Comparison of ENCODE assay signal across 19 cellular contexts in genomic region chr2:102239344-102239743, GRCh38. TPM values are rescaled to one million over a fixed set of nuclear protein-coding genes. Genes with fewer than 3 reads are reported as not detected.
DNase-seq lines count a peak whose midpoint lies in the region; ATAC-seq and TF ChIP-seq lines count a peak whose summit lies in the region.
"Had no signal": no experiment of that assay in that cellular context is flagged by ENCODE, and none has a peak within 500 bp of the region (broad histone marks: within the 10 kb centered on the region; RNA-seq: fewer than 3 reads in every experiment).

No MANE protein-coding gene starts in this region.

- H2BK12ac ChIP-seq in trophoblast cell (ENCODE audit: low read length) = no peak overlapping the region

- peaks cover 34% of the 10 kb centered on the region for H3K4me1 Mint-ChIP-seq in activated naive CD4-positive, alpha-beta T cell treated with anti-CD3 and anti-CD28 coated beads, Interleukin-2, amount 50 U/mL, for 24 hours
- H3K4me1 Mint-ChIP-seq in HFFc6 (ENCODE audit: low read depth) = peaks cover 41% of the 10 kb centered on the region
- H3K4me1 Mint-ChIP-seq in dendritic cell treated with granulocyte-macrophage colony-stimulating factor and Interleukin-4, amounts not matched to agents 40 ng/mL and 50 ng/mL, for 4 days (ENCODE audit: low read depth) = peaks cover 43% of the 10 kb centered on the region
- peaks cover 28 to 43% of the 10 kb centered on the region in 2 donors for H3K4me1 Mint-ChIP-seq in stimulated activated naive B cell treated with anti-CD40 and anti-IgM and Interleukin-4, amounts not matched to agents 10 μg/mL and 1 μg/mL and 100 μg/mL, for 72 hours

- no peak overlapping the region for H4K12ac ChIP-seq in trophoblast cell (ENCODE audit: low read depth, low read length)

- no peaks in the 10 kb centered on the region for H3K36me3 Mint-ChIP-seq in activated naive CD4-positive, alpha-beta T cell treated with anti-CD3 and anti-CD28 coated beads, Interleukin-2, amount 50 U/mL, for 24 hours
- H3K36me3 Mint-ChIP-seq in HFFc6 (ENCODE audit: low read depth) = no peaks in the 10 kb centered on the region
- peaks cover 9% of the 10 kb centered on the region for H3K36me3 Mint-ChIP-seq in dendritic cell treated with granulocyte-macrophage colony-stimulating factor and Interleukin-4, amounts not matched to agents 40 ng/mL and 50 ng/mL, for 4 days (ENCODE audit: low read depth)
- H3K36me3 Mint-ChIP-seq in stimulated activated naive B cell treated with anti-CD40 and anti-IgM and Interleukin-4, amounts not matched to agents 10 μg/mL and 1 μg/mL and 100 μg/mL, for 72 hours = peaks cover 0 to 3% of the 10 kb centered on the region in 2 donors
- H3K36me3 Mint-ChIP-seq: IgD-negative memory B cell had no signal

- no CpG with 5 or more reads among the region's 7 CpGs for WGBS in trophoblast cell (ENCODE audit: extremely low coverage, insufficient coverage, insufficient read length)

- peaks cover 3% of the 10 kb centered on the region for H3K79me1 ChIP-seq in trophoblast cell (ENCODE audit: low read length)

- H2BK5ac ChIP-seq in trophoblast cell (ENCODE audit: low read depth, low read length, poor library complexity) = no peak overlapping the region

- no peak for TF ChIP-seq CTCF in HFFc6 (IDR thresholded peaks at IDR 0.05)

- H3K27me3 ChIP-seq in trophoblast cell (ENCODE audit: insufficient read depth, low read length) = no peaks in the 10 kb centered on the region
- H3K27me3 ChIP-seq: ovary had no signal

- H3K9ac ChIP-seq in trophoblast cell (ENCODE audit: low read length) = no peak overlapping the region

- intact Hi-C loops in dendritic cell treated with granulocyte-macrophage colony-stimulating factor and Interleukin-4, amounts not matched to agents 40 ng/mL and 50 ng/mL, for 4 days (cut with micrococcal nuclease) = no loop called here

- no peak overlapping the region for H4K91ac ChIP-seq in trophoblast cell (ENCODE audit: low read depth, low read length)

- no peak overlapping the region for H3K4ac ChIP-seq in trophoblast cell (ENCODE audit: low read depth, low read length)

- no peaks in the 10 kb centered on the region for H3K79me2 ChIP-seq in trophoblast cell (ENCODE audit: control insufficient read depth, insufficient read depth, low read length, poor library complexity)

- H3K14ac ChIP-seq in trophoblast cell (ENCODE audit: low read length) = no peak overlapping the region

- no peak overlapping the region for H3K18ac ChIP-seq in trophoblast cell (ENCODE audit: low read length)

- no peaks in the 10 kb centered on the region for H3K36me3 ChIP-seq in trophoblast cell (ENCODE audit: control insufficient read depth in 1 of 2, insufficient read depth in 2 of 2, low read length in 2 of 2)
- H3K36me3 ChIP-seq: HAP-1, ovary had no signal

- DNase-seq in activated naive CD4-positive, alpha-beta T cell treated with anti-CD3 and anti-CD28 coated beads, Interleukin-2, amount 50 U/mL, for 16 hours = no peak
- DNase-seq in HFFc6 (no peak), superior temporal gyrus (ENCODE audit: extremely low spot score) (no peak), trophoblast cell (no peak), mucosa of gallbladder (ENCODE audit: low spot score) (no peak)
- no peak for DNase-seq in stimulated activated naive B cell treated with anti-CD40 and anti-IgM and Interleukin-4, amounts not matched to agents 10 μg/mL and 1 μg/mL and 100 μg/mL, for 72 hours
- DNase-seq: activated CD4-positive, alpha-beta T cell treated with anti-CD3 and anti-CD28 coated beads, Interleukin-2, amount 50 U/mL, for 1 hour; anterior cingulate cortex; effector CD4-positive, alpha-beta T cell; NCI-H1436 treated with DMSO at 0.1 percent for 48 hours; NCI-H526; ovary; SHP77 had no signal

- H3K27ac Mint-ChIP-seq in activated naive CD4-positive, alpha-beta T cell treated with anti-CD3 and anti-CD28 coated beads, Interleukin-2, amount 50 U/mL, for 24 hours = peak overlapping the region; percentile 89
- H3K27ac Mint-ChIP-seq in HFFc6 = peak overlapping the region; percentile 54
- H3K27ac Mint-ChIP-seq in dendritic cell treated with granulocyte-macrophage colony-stimulating factor and Interleukin-4, amounts not matched to agents 40 ng/mL and 50 ng/mL, for 4 days = peak overlapping the region; percentile 18
- H3K27ac Mint-ChIP-seq in stimulated activated naive B cell treated with anti-CD40 and anti-IgM and Interleukin-4, amounts not matched to agents 10 μg/mL and 1 μg/mL and 100 μg/mL, for 72 hours = peak overlapping the region; percentile 53

- H2AFZ ChIP-seq in trophoblast cell (ENCODE audit: insufficient read depth, low read length, poor library complexity) = no peak overlapping the region

- H3K4me3 Mint-ChIP-seq in activated naive CD4-positive, alpha-beta T cell treated with anti-CD3 and anti-CD28 coated beads, Interleukin-2, amount 50 U/mL, for 24 hours = no peak overlapping the region
- H3K4me3 Mint-ChIP-seq in HFFc6 = no peak overlapping the region
- no peak overlapping the region for H3K4me3 Mint-ChIP-seq in dendritic cell treated with granulocyte-macrophage colony-stimulating factor and Interleukin-4, amounts not matched to agents 40 ng/mL and 50 ng/mL, for 4 days
- H3K4me3 Mint-ChIP-seq in stimulated activated naive B cell treated with anti-CD40 and anti-IgM and Interleukin-4, amounts not matched to agents 10 μg/mL and 1 μg/mL and 100 μg/mL, for 72 hours = no peak overlapping the region
- H3K4me3 Mint-ChIP-seq: central memory CD8-positive, alpha-beta T cell had no signal

- H2BK120ac ChIP-seq in trophoblast cell (ENCODE audit: insufficient read depth, low read length, poor library complexity) = no peak overlapping the region

- no peak overlapping the region for H3K27ac ChIP-seq in trophoblast cell (ENCODE audit: low read depth, low read length)
- H3K27ac ChIP-seq: ovary had no signal

- H2AK5ac ChIP-seq in trophoblast cell (ENCODE audit: low read length) = no peak overlapping the region

- H4K8ac ChIP-seq in trophoblast cell (ENCODE audit: low read depth, low read length) = no peak overlapping the region

- H3K23ac ChIP-seq in trophoblast cell (ENCODE audit: low read length) = no peak overlapping the region

- H3K9me3 Mint-ChIP-seq in activated naive CD4-positive, alpha-beta T cell treated with anti-CD3 and anti-CD28 coated beads, Interleukin-2, amount 50 U/mL, for 24 hours = no peaks in the 10 kb centered on the region
- no peaks in the 10 kb centered on the region for H3K9me3 Mint-ChIP-seq in HFFc6
- no peaks in the 10 kb centered on the region for H3K9me3 Mint-ChIP-seq in dendritic cell treated with granulocyte-macrophage colony-stimulating factor and Interleukin-4, amounts not matched to agents 40 ng/mL and 50 ng/mL, for 4 days
- H3K9me3 Mint-ChIP-seq in stimulated activated naive B cell treated with anti-CD40 and anti-IgM and Interleukin-4, amounts not matched to agents 10 μg/mL and 1 μg/mL and 100 μg/mL, for 72 hours = peaks cover 0 to 4% of the 10 kb centered on the region in 2 donors
- H3K9me3 Mint-ChIP-seq: central memory CD8-positive, alpha-beta T cell; IgD-negative memory B cell had no signal

- H3K4me1 ChIP-seq in trophoblast cell (ENCODE audit: control insufficient read depth in 1 of 2, insufficient read depth in 2 of 2, low read length in 2 of 2) = peaks cover 3% of the 10 kb centered on the region in 2 experiments
- H3K4me1 ChIP-seq: HAP-1 had no signal

- no peak overlapping the region for H3K4me3 ChIP-seq in trophoblast cell (ENCODE audit: low read depth, low read length)
- H3K4me3 ChIP-seq: HAP-1, ovary had no signal

- peak in 1 of 2 donors; percentile 22 for ATAC-seq in stimulated activated naive B cell treated with anti-CD40 and anti-IgM and Interleukin-4, amounts not matched to agents 10 μg/mL and 1 μg/mL and 100 μg/mL, for 72 hours (replicated peaks)

- no peaks in the 10 kb centered on the region for H3K27me3 Mint-ChIP-seq in activated naive CD4-positive, alpha-beta T cell treated with anti-CD3 and anti-CD28 coated beads, Interleukin-2, amount 50 U/mL, for 24 hours
- H3K27me3 Mint-ChIP-seq in HFFc6 (ENCODE audit: insufficient read depth) = peaks cover 2% of the 10 kb centered on the region; the same call in 1 of the 2 replicates
- peaks cover 17% of the 10 kb centered on the region for H3K27me3 Mint-ChIP-seq in dendritic cell treated with granulocyte-macrophage colony-stimulating factor and Interleukin-4, amounts not matched to agents 40 ng/mL and 50 ng/mL, for 4 days
- H3K27me3 Mint-ChIP-seq in stimulated activated naive B cell treated with anti-CD40 and anti-IgM and Interleukin-4, amounts not matched to agents 10 μg/mL and 1 μg/mL and 100 μg/mL, for 72 hours = peaks cover 5 to 18% of the 10 kb centered on the region in 2 donors
- H3K27me3 Mint-ChIP-seq: central memory CD8-positive, alpha-beta T cell had no signal

- peaks cover 2% of the 10 kb centered on the region for H3K9me3 ChIP-seq in trophoblast cell (ENCODE audit: insufficient read depth, low read depth, low read length)
- H3K9me3 ChIP-seq: HAP-1, ovary had no signal

- H3K4me2 ChIP-seq in trophoblast cell (ENCODE audit: low read length) = no peak overlapping the region

RNA-seq across cellular contexts. Expression of gene IL1RL2, which starts 52.5 kb away (rescaled TPM):
- not detected for total RNA-seq in HFFc6 (2021; fragmentation: NEBNext Ultra II Directional; extraction: Animal tissue kit (Norgen Biotek cat#: 25700))
- not detected in 2 replicates for polyA plus RNA-seq in trophoblast cell (2013)
- 2.3 TPM for total RNA-seq in mucosa of gallbladder
- total RNA-seq: MCF 10A had no signal
- polyA plus RNA-seq: IgD-negative memory B cell had no signal

Comparison
In these comparisons a context has a peak if more than half of its experiments do, and no peak if none do; other contexts are left out.
1. H3K27ac Mint-ChIP-seq: peak in every context shown above with its lines; median percentile 89 in activated naive CD4-positive, alpha-beta T cell treated with anti-CD3 and anti-CD28 coated beads, Interleukin-2, amount 50 U/mL, for 24 hours; 54 in HFFc6; 53 in stimulated activated naive B cell treated with anti-CD40 and anti-IgM and Interleukin-4, amounts not matched to agents 10 μg/mL and 1 μg/mL and 100 μg/mL, for 72 hours; 18 in dendritic cell treated with granulocyte-macrophage colony-stimulating factor and Interleukin-4, amounts not matched to agents 40 ng/mL and 50 ng/mL, for 4 days.